ENCODE assay signal across 1 cellular context in genomic region chr22:38570841-38571364, GRCh38.
TF ChIP-seq lines count a peak whose summit lies in the region.

No MANE protein-coding gene starts in this region.

TF ChIP-seq in HEK293, 187 proteins besides CTCF, POLR2A, EP300 and RAD21 (continued from another document):
- 0 out of 2 replicates have a peak, but pooled peaks have one; percentile 12 for TF ChIP-seq ZNF324 (tag by site-specific recombination; IDR thresholded peaks at IDR 0.05)
- TF ChIP-seq ZNF311 (tag by site-specific recombination; IDR thresholded peaks at IDR 0.05; ENCODE audit: borderline replicate concordance): no peak
- no peak for TF ChIP-seq ZNF366 (tag by site-specific recombination; conservative IDR thresholded peaks at IDR 0.05)
- peak; percentile 59; the same call in 1 of the 2 replicates for TF ChIP-seq ZBTB17 (tag by site-specific recombination; IDR thresholded peaks at IDR 0.05)
- TF ChIP-seq ZNF2 (tag by site-specific recombination; IDR thresholded peaks at IDR 0.05): no peak
- no peak for TF ChIP-seq ZNF501 (tag by site-specific recombination; IDR thresholded peaks at IDR 0.05)
- peak; percentile 67; the same call in 1 of the 2 replicates for TF ChIP-seq SCRT1 (tag by site-specific recombination; IDR thresholded peaks at IDR 0.05; ENCODE audit: borderline replicate concordance)
- TF ChIP-seq ZNF280C (tag by site-specific recombination; IDR thresholded peaks at IDR 0.05): no peak
- no peak for TF ChIP-seq ZNF623 (tag by site-specific recombination; IDR thresholded peaks at IDR 0.05)
- no peak for TF ChIP-seq ZNF302 (tag by site-specific recombination; IDR thresholded peaks at IDR 0.05; ENCODE audit: low read depth)
